In the genomic region with DNA sequence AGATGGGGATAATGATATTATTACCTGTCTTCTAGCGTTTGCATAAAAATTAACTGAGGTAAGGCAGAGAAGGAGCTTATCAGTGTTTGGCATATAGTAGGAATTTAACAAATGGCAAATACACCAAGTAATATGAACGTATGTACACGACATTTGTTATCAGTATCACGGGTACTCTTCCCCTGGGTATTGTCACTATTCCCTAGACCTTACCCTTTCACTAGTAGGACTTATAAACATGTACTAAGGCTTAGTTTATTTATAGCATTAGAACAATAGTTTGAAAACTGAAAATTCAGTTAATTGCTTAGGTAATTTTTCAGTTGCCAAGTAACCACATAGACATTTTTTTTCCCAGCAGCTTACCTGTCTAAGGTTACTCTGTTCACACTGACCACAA, we compare ENCODE assay signal across 34 cellular contexts.
"Had no signal": no experiment of that assay in that cellular context is flagged by ENCODE, and none has a peak within 500 bp of the region (broad histone marks: within the 10 kb centered on the region; RNA-seq: fewer than 3 reads in every experiment).

No MANE protein-coding gene starts in this region.

- FAIRE-seq: colon, endometrium, endothelial cell of umbilical vein had no signal

- ATAC-seq: activated CD4-positive, CD25-positive, alpha-beta regulatory T cell treated with anti-CD3 and anti-CD28 coated beads, Interleukin-2, amount 50 U/mL, for 24 hours; activated CD8-positive, alpha-beta T cell treated with anti-CD3 and anti-CD28 coated beads for 36 hours; activated naive CD8-positive, alpha-beta T cell treated with anti-CD3 and anti-CD28 coated beads, Interleukin-2, amount 50 U/mL, for 24 hours; activated T-cell treated with anti-CD3 and anti-CD28 coated beads, Interleukin-2, amount 50 U/mL, for 4 hours; activated T-helper 17 cell treated with anti-CD3 and anti-CD28 coated beads, Interleukin-2, amount 50 U/mL, for 72 hours; body of pancreas; effector memory CD8-positive, alpha-beta T cell; gastroesophageal sphincter; T-helper 17 cell had no signal

- DNase-seq: activated B cell treated with CpG ODN at 0.5 μM for 24 hours; activated CD4-positive, alpha-beta T cell treated with anti-CD3 and anti-CD28 coated beads for 48 hours; activated CD4-positive, alpha-beta T cell treated with anti-CD3 and anti-CD28 coated beads, Interleukin-2, amount 50 U/mL, for 1 hour; activated CD4-positive, alpha-beta T cell treated with anti-CD3 and anti-CD28 coated beads, Interleukin-2, amount 50 U/mL, for 48 hours; activated CD8-positive, alpha-beta memory T cell treated with anti-CD3 and anti-CD28 coated beads for 24 hours; activated CD8-positive, alpha-beta T cell treated with anti-CD3 and anti-CD28 coated beads for 36 hours; activated effector memory CD4-positive, alpha-beta T cell treated with Interleukin-2 at 50 U/mL for 16 hours; activated gamma-delta T cell treated with Interleukin-2 at 50 U/mL for 16 hours; activated naive CD4-positive, alpha-beta T cell treated with anti-CD3 and anti-CD28 coated beads, Interleukin-2, amount 50 U/mL, for 16 hours; activated naive CD4-positive, alpha-beta T cell treated with Interleukin-2 at 50 U/mL for 16 hours; activated naive CD8-positive, alpha-beta T cell treated with anti-CD3 and anti-CD28 coated beads for 36 hours; activated naive CD8-positive, alpha-beta T cell treated with anti-CD3 and anti-CD28 coated beads, Interleukin-2, amount 50 U/mL, for 24 hours; activated T-cell treated with anti-CD3 and anti-CD28 coated beads, Interleukin-2, amount 50 U/mL, for 4 hours; adrenal gland; amygdala; aorta; body of pancreas; caudate nucleus; cortex of kidney; dermis blood vessel endothelial cell; effector CD4-positive, alpha-beta T cell; effector memory CD8-positive, alpha-beta T cell; esophagus squamous epithelium; foreskin melanocyte; head of caudate nucleus; T-helper 17 cell; T1000; WERI-Rb-1 had no signal
